Comparison of ENCODE assay signal across 25 cellular contexts in the genomic region with DNA sequence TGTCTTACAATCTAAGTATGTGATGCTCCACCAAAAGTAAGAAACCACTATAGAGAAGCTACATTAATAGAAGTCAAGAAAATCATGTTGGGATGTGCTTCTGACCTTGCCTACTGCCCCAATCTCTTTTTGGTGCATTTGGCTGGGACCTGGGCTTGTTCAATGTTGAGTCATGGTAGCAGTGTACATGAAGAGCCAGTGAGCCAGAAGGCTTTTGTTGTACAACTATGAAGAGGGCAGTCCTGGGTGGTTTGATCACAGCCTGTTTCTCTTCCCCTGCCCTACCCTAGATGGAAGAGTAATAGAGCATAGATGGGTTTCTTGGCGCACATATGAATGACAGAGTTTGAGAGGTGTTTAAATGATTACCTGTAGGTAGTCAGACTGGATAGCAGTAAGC. TPM values are rescaled to one million over a fixed set of nuclear protein-coding genes. Genes with fewer than 3 reads are reported as not detected.
A peak's percentile ranks its signal among the peaks of the same experiment; 100 is the strongest.
DNase-seq lines count a peak whose midpoint lies in the region; ATAC-seq and TF ChIP-seq lines count a peak whose summit lies in the region.
"Had no signal": no experiment of that assay in that cellular context is flagged by ENCODE, and none has a peak within 500 bp of the region (broad histone marks: within the 10 kb centered on the region; RNA-seq: fewer than 3 reads in every experiment).

No MANE protein-coding gene starts in this region.

- no peak for ATAC-seq in HG02759 (IDR thresholded peaks at IDR 0.05; ENCODE audit: unreplicated experiment)
- ATAC-seq: activated T-cell treated with anti-CD3 and anti-CD28 coated beads, Interleukin-2, amount 50 U/mL, for 4 hours; K562; stimulated activated naive CD8-positive, alpha-beta T cell treated with anti-CD3 and anti-CD28 coated beads, Interleukin-15, amount 100 ng/mL, for 72 hours had no signal

- 84 to 100% methylated on average over 1 of the region's 1 CpG for WGBS in lower leg skin, 2 donors

- no peak for TF ChIP-seq POLR2A in lower leg skin (IDR thresholded peaks at IDR 0.05)

- in situ Hi-C loops in brain microvascular endothelial cell (cut with HindIII; ENCODE audit: low pct_ligation_motif_present, low sequenced_read_pairs), result no loop called here

- intact Hi-C loops in lower leg skin (cut with DNase I; ENCODE audit: low total_unique reads), result no loop called here

- H3K27ac ChIP-seq in brain microvascular endothelial cell, result no peak overlapping the region
- H3K27ac ChIP-seq: ascending aorta, C4-2B, neural progenitor cell, RWPE1, sigmoid colon, tibial artery had no signal

- DNase-seq in AG20443 (ENCODE audit: low spot score) (peak; percentile 11), HCEC 1CT (peak; percentile 28), brain microvascular endothelial cell (peak; percentile 31), foreskin fibroblast (peak; percentile 38 to 63), lower leg skin (ENCODE audit: low spot score in 2 of 2) (no peak), OCI-M2 (lab: John Stamatoyannopoulos, UW; ENCODE audit: unreplicated experiment) (no peak)
- no peak for DNase-seq in activated effector memory CD4-positive, alpha-beta T cell treated with anti-CD3 and anti-CD28 coated beads, Interleukin-2, amount 50 U/mL, for 16 hours
- DNase-seq: activated CD4-positive, alpha-beta T cell treated with anti-CD3 and anti-CD28 coated beads for 4 hours; activated CD8-positive, alpha-beta memory T cell treated with anti-CD3 and anti-CD28 coated beads for 24 hours; activated naive CD4-positive, alpha-beta T cell treated with anti-CD3 and anti-CD28 coated beads for 36 hours; activated T-cell treated with anti-CD3 and anti-CD28 coated beads, Interleukin-2, amount 50 U/mL, for 4 hours; glutamatergic neuron; NCI-H2081; NCI-H510A treated with DMSO at 0.1 percent for 48 hours; posterior cingulate gyrus; sigmoid colon; stimulated activated CD4-positive, alpha-beta T cell treated with anti-CD3 and anti-CD28 coated beads, Interleukin-15, amount 100 ng/mL, for 24 hours; stimulated activated naive CD8-positive, alpha-beta T cell treated with anti-CD3 and anti-CD28 coated beads, Interleukin-15, amount 100 ng/mL, for 72 hours; tibial artery had no signal

- no peaks in the 10 kb centered on the region for H3K27me3 ChIP-seq in brain microvascular endothelial cell (replicated peaks)
- H3K27me3 ChIP-seq: ascending aorta, neural progenitor cell, sigmoid colon, tibial artery had no signal

- peaks cover 2% of the 10 kb centered on the region for H3K36me3 ChIP-seq in brain microvascular endothelial cell (replicated peaks)

- no peak for TF ChIP-seq CTCF in brain microvascular endothelial cell (IDR thresholded peaks at IDR 0.05; ENCODE audit: low read depth, low read length, missing control alignments)
- TF ChIP-seq CTCF in foreskin fibroblast (IDR thresholded peaks at IDR 0.05; ENCODE audit: low read depth, low read length), result no peak
- no peak for TF ChIP-seq CTCF in lower leg skin (IDR thresholded peaks at IDR 0.05)

- H3K4me3 ChIP-seq in brain microvascular endothelial cell (ENCODE audit: low read depth, low read length) (no peak overlapping the region), foreskin fibroblast (ENCODE audit: low read depth in 1 of 2, low read length in 2 of 2) (no peak overlapping the region), lower leg skin (ENCODE audit: low read depth, poor library complexity, severe bottlenecking) (no peak overlapping the region)
- H3K4me3 ChIP-seq: ascending aorta, K562, neural progenitor cell, sigmoid colon, tibial artery had no signal

RNA-seq across cellular contexts. Expression of gene UBR7, which starts 56.4 kb away (rescaled TPM):
- 10 to 100 TPM; 20.3 to 36.5 (median 31.1) TPM for total RNA-seq in lower leg skin

RNA-seq across cellular contexts. Expression of gene GON7, which starts 56.6 kb away (rescaled TPM):
- total RNA-seq in lower leg skin, result 1 to 10 TPM; 4.0 to 8.4 (median 6.1) TPM

Comparison
In these comparisons a context has a peak if more than half of its experiments do, and no peak if none do; other contexts are left out.
1. DNase-seq: peak in AG20443 (single experiment), HCEC 1CT (single experiment), brain microvascular endothelial cell (single experiment) and foreskin fibroblast (2 of 2); none in lower leg skin (0 of 2), OCI-M2 (single experiment) and activated effector memory CD4-positive, alpha-beta T cell treated with anti-CD3 and anti-CD28 coated beads, Interleukin-2, amount 50 U/mL, for 16 hours (single experiment).